In the genomic region with DNA sequence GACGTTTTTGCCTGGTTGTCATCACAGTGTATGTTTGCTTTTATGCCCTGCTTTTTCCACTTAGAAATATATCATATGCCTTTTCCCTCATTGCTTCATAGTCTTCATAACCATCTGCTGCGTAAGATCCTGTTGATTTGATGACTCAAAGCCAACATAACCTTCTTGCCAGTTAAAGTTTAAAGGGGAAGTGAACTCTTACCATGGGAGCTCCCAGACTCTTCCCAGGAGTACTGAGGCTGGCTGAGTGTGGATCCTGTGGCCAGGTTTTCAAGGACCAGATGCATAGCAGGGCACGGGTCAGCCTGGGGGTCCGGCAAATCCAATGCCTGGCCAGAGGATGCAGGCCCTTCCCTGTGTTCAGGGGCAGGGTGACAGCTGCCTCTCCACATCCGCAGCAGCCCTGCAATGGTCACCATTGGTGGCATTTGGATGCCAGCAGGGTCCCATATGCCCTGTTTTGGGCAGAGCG, we compare ENCODE assay signal across 9 cellular contexts. TPM values are rescaled to one million over a fixed set of nuclear protein-coding genes. Genes with fewer than 3 reads are reported as not detected.
A peak's percentile ranks its signal among the peaks of the same experiment; 100 is the strongest.
DNase-seq lines count a peak whose midpoint lies in the region; ATAC-seq and TF ChIP-seq lines count a peak whose summit lies in the region.
"Had no signal": no experiment of that assay in that cellular context is flagged by ENCODE, and none has a peak within 500 bp of the region (broad histone marks: within the 10 kb centered on the region; RNA-seq: fewer than 3 reads in every experiment).

No MANE protein-coding gene starts in this region.

- H3K23ac ChIP-seq in IMR-90 (ENCODE audit: low read depth, low read length) = peak overlapping the region; percentile 83

- H3K9ac ChIP-seq in IMR-90 (ENCODE audit: low read depth, low read length) = peak overlapping the region; percentile 15; the same call in 1 of the 2 replicates

- H4K8ac ChIP-seq in IMR-90 (ENCODE audit: low read depth in 2 of 2, low read length in 2 of 2) = peak overlapping the region; percentile 60 to 90

- TF ChIP-seq POLR2A in IMR-90 (IDR thresholded peaks at IDR 0.05; ENCODE audit: low read depth, low read length) = no peak
- TF ChIP-seq POLR2A in upper lobe of left lung (IDR thresholded peaks at IDR 0.05) = peak in 1 of 4 donors; percentile 53

- H3K18ac ChIP-seq in IMR-90 (ENCODE audit: low read depth, low read length) = peak overlapping the region; percentile 84

- peak overlapping the region; percentile 97 for H4K91ac ChIP-seq in IMR-90 (ENCODE audit: insufficient read depth, low read depth, low read length)

- H3K4ac ChIP-seq in IMR-90 (ENCODE audit: low read depth, low read length) = peak overlapping the region; percentile 98

- peak overlapping the region; percentile 98 for H2BK20ac ChIP-seq in IMR-90 (ENCODE audit: low read depth, low read length)

- intact Hi-C loops in IMR-90 (cut with micrococcal nuclease) = no loop called here

- BruUV-seq in IMR-90 (replicated peaks; lab: Mats Ljungman, UMichigan) = no TSS peak

- H3K27me3 ChIP-seq in IMR-90 (ENCODE audit: control insufficient read depth, insufficient read depth, low read length) (no peaks in the 10 kb centered on the region), upper lobe of left lung (no peaks in the 10 kb centered on the region)

- 50% methylated on average over 2 of the region's 6 CpGs; no CpG with 5 or more reads in 1 of the 2 experiments for WGBS in IMR-90 (ENCODE audit: extremely low coverage in 2 of 2, insufficient read length in 1 of 2), 2 experiments
- 35 to 37% methylated on average over 3 to 5 of the region's 6 CpGs for WGBS in upper lobe of left lung, 2 donors

- CTCF ChIA-PET in IMR-90 (lab: Yijun Ruan, JAX) = interaction anchor here (1.0 to 1.8 kb wide), 4 partner anchors 9 to 140 kb away, joined by 3 to 4 read pairs (median 4); no protein-coding TSS in a partner anchor

- TF ChIP-seq RAD21 in IMR-90 (IDR thresholded peaks at IDR 0.05; ENCODE audit: low read length) = no peak

- peak; percentile 44 for ATAC-seq in IMR-90 (ENCODE audit: low read depth)
- peak; percentile 64 to 78 for ATAC-seq in upper lobe of left lung (ENCODE audit: low FRiP score in 2 of 2)
- ATAC-seq in HG02840 (IDR thresholded peaks at IDR 0.05; ENCODE audit: low FRiP score, unreplicated experiment) = no peak
- ATAC-seq in GM21529 (IDR thresholded peaks at IDR 0.05; ENCODE audit: unreplicated experiment) = no peak

- H4K5ac ChIP-seq in IMR-90 (ENCODE audit: low read depth, low read length) = peak overlapping the region; percentile 88

- peak overlapping the region; percentile 44 for H3K56ac ChIP-seq in IMR-90 (ENCODE audit: extremely low read depth, insufficient read depth, low read length)

- peak overlapping the region; percentile 100 for H2AK5ac ChIP-seq in IMR-90 (ENCODE audit: low read depth, low read length)

- TF ChIP-seq CTCF in IMR-90 (conservative IDR thresholded peaks at IDR 0.05; ENCODE audit: low read depth, low read length) = no peak
- no peak for TF ChIP-seq CTCF in upper lobe of left lung (IDR thresholded peaks at IDR 0.05)

- peak overlapping the region; percentile 48 for H2AFZ ChIP-seq in IMR-90 (replicated peaks; ENCODE audit: low read length, poor library complexity)

- H2AK9ac ChIP-seq in IMR-90 (replicated peaks; ENCODE audit: low read depth, low read length, poor library complexity) = peak overlapping the region; percentile 78

- dilution Hi-C loops in IMR-90 (cut with HindIII; ENCODE audit: low sequenced_read_pairs, unreplicated experiment) = no loop called here

- H3K36me3 ChIP-seq in IMR-90 (ENCODE audit: control insufficient read depth, insufficient read depth, low read length) (peaks cover 3% of the 10 kb centered on the region), upper lobe of left lung (no peaks in the 10 kb centered on the region)

- peaks cover 33% of the 10 kb centered on the region for H3K9me1 ChIP-seq in IMR-90 (ENCODE audit: insufficient read depth, low read length)

- peak overlapping the region; percentile 98 for H3K14ac ChIP-seq in IMR-90 (replicated peaks; ENCODE audit: low read depth, low read length)

- POLR2A ChIA-PET in IMR-90 (lab: Charles Lee; ENCODE audit: unreplicated experiment) = no interaction called here

- H3K4me1 ChIP-seq in IMR-90 (ENCODE audit: control insufficient read depth, insufficient read depth, low read length) = peaks cover 42% of the 10 kb centered on the region
- peaks cover 51 to 57% (median 54%) of the 10 kb centered on the region in 4 donors for H3K4me1 ChIP-seq in upper lobe of left lung

- peak overlapping the region; percentile 93 for H3K27ac ChIP-seq in IMR-90 (ENCODE audit: insufficient read depth, low read length)
- peak overlapping the region; percentile 72 to 87 (median 82) for H3K27ac ChIP-seq in upper lobe of left lung

- peak overlapping the region; percentile 75; the same call in 2 of the 3 replicates for H2BK15ac ChIP-seq in IMR-90 (ENCODE audit: low read depth, low read length)

- peak; percentile 94 for DNase-seq in IMR-90
- DNase-seq in amniotic epithelial cell (ENCODE audit: low read depth) = peak; percentile 94
- peak; percentile 95 for DNase-seq in iris pigment epithelial cell (ENCODE audit: low read depth)
- peak in 1 of 2 donors; percentile 51 for DNase-seq in upper lobe of left lung
- DNase-seq in effector CD4-positive, alpha-beta T cell = no peak
- no peak for DNase-seq in T-helper 9 cell
- DNase-seq: activated CD4-positive, alpha-beta T cell treated with anti-CD3 and anti-CD28 coated beads for 4 hours had no signal

- peak overlapping the region; percentile 98 for H2BK5ac ChIP-seq in IMR-90 (ENCODE audit: low read depth, low read length, poor library complexity, severe bottlenecking)

- peak in 1 of 4 donors; percentile 93 for TF ChIP-seq EP300 in upper lobe of left lung (IDR thresholded peaks at IDR 0.05)

- H3K4me2 ChIP-seq in IMR-90 (ENCODE audit: low read depth, low read length) = peak overlapping the region; percentile 18; the same call in 1 of the 2 replicates

- in situ Hi-C loops in IMR-90 (cut with MboI; ENCODE audit: low sequenced_read_pairs) = no loop called here

- H3K4me3 ChIP-seq in IMR-90 (ENCODE audit: insufficient read depth, low read depth, low read length) (no peak overlapping the region), upper lobe of left lung (no peak overlapping the region)

- peaks cover 20% of the 10 kb centered on the region for H4K20me1 ChIP-seq in IMR-90 (ENCODE audit: insufficient read depth, low read length)

- H3K79me1 ChIP-seq in IMR-90 (ENCODE audit: low read depth in 1 of 2, low read length in 2 of 2) = peaks cover 25 to 56% of the 10 kb centered on the region in 2 experiments

- H3K9me3 ChIP-seq in IMR-90 (ENCODE audit: control insufficient read depth, insufficient read depth, low read length) = no peaks in the 10 kb centered on the region
- H3K9me3 ChIP-seq in upper lobe of left lung = no peaks in the 10 kb centered on the region

- H2BK120ac ChIP-seq in IMR-90 (ENCODE audit: low read depth, low read length) = peak overlapping the region; percentile 97

TF ChIP-seq in IMR-90, 13 proteins besides CTCF, POLR2A, EP300 and RAD21:
- no peak for TF ChIP-seq MAZ (IDR thresholded peaks at IDR 0.05; ENCODE audit: borderline replicate concordance, low read depth, low read length)
- TF ChIP-seq MAFK (IDR thresholded peaks at IDR 0.05; ENCODE audit: low read depth, low read length) = peak; percentile 31
- TF ChIP-seq CEBPB (IDR thresholded peaks at IDR 0.05; ENCODE audit: low read depth, low read length) = peak; percentile 99
- peak; percentile 94 for TF ChIP-seq FOS (IDR thresholded peaks at IDR 0.05; ENCODE audit: low read depth, low read length)
- TF ChIP-seq NFE2L2 (IDR thresholded peaks at IDR 0.05; ENCODE audit: low read depth, low read length) = no peak
- TF ChIP-seq RFX5 (IDR thresholded peaks at IDR 0.05; ENCODE audit: low read depth, low read length) = no peak
- no peak for TF ChIP-seq BHLHE40 (IDR thresholded peaks at IDR 0.05; ENCODE audit: low read depth, low read length)
- no peak for TF ChIP-seq MXI1 (IDR thresholded peaks at IDR 0.05; ENCODE audit: borderline replicate concordance, low read depth, low read length)
- TF ChIP-seq RCOR1 (IDR thresholded peaks at IDR 0.05; ENCODE audit: insufficient replicate concordance, low read length) = peak; percentile 84
- no peak for TF ChIP-seq ELK1 (IDR thresholded peaks at IDR 0.05; ENCODE audit: borderline replicate concordance, low read depth, low read length)
- no peak for TF ChIP-seq SMC3 (IDR thresholded peaks at IDR 0.05; ENCODE audit: low read depth, low read length)
- no peak for TF ChIP-seq CHD1 (IDR thresholded peaks at IDR 0.05; ENCODE audit: low read depth, low read length)
- TF ChIP-seq, protein P1, sequence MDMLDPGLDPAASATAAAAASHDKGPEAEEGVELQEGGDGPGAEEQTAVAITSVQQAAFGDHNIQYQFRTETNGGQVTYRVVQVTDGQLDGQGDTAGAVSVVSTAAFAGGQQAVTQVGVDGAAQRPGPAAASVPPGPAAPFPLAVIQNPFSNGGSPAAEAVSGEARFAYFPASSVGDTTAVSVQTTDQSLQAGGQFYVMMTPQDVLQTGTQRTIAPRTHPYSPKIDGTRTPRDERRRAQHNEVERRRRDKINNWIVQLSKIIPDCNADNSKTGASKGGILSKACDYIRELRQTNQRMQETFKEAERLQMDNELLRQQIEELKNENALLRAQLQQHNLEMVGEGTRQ (IDR thresholded peaks at IDR 0.05; ENCODE audit: low read depth, low read length) = no peak
TF ChIP-seq in IMR-90: peak in this region for 4.

RNA-seq across cellular contexts. Expression of gene SACM1L, which starts 42.0 kb away (rescaled TPM):
- 40.9 and 44.2 TPM in 2 replicates for total RNA-seq in IMR-90 (2012; rRNA removed)
- 12.8 and 19.0 TPM in 2 replicates for polyA plus RNA-seq in IMR-90 (2012; rRNA removed)
- polyA plus RNA-seq in IMR-90 (2012; cell fraction: cytosol; rRNA removed) = 1.8 and 2.5 TPM in 2 replicates
- polyA plus RNA-seq in IMR-90 (2012; cell fraction: nucleus; rRNA removed; ENCODE audit: low replicate concordance) = 7.0 and 36.5 TPM in 2 replicates
- total RNA-seq in upper lobe of left lung = 100 to 1,000 TPM in 1 of 6 donors, 10 to 100 TPM in 5; 29.9 to 102 (median 63.9) TPM

RNA-seq across cellular contexts. Expression of gene LIMD1, which starts 52.6 kb away (rescaled TPM):
- total RNA-seq in IMR-90 (2012; rRNA removed) (21.5 and 22.5 TPM in 2 replicates), upper lobe of left lung (100 to 1,000 TPM in 2 of 6 donors, 10 to 100 TPM in 4; 78.6 to 176 (median 87.8) TPM)
- polyA plus RNA-seq in IMR-90 (2012; rRNA removed) = 20.5 and 20.9 TPM in 2 replicates
- polyA plus RNA-seq in IMR-90 (2012; cell fraction: cytosol; rRNA removed) = 12.3 and 13.9 TPM in 2 replicates
- polyA plus RNA-seq in IMR-90 (2012; cell fraction: nucleus; rRNA removed; ENCODE audit: low replicate concordance) = 52.7 and 53.0 TPM in 2 replicates

Comparison
In these comparisons a context has a peak if more than half of its experiments do, and no peak if none do; other contexts are left out.
1. ATAC-seq: peak in IMR-90 (single experiment) and upper lobe of left lung (2 of 2); none in HG02840 (single experiment) and GM21529 (single experiment).
2. DNase-seq: peak in IMR-90 (single experiment), amniotic epithelial cell (single experiment) and iris pigment epithelial cell (single experiment); none in effector CD4-positive, alpha-beta T cell (single experiment) and T-helper 9 cell (single experiment).